In genomic region chr5:149387081-149387611, GRCh38 we compare ENCODE assay signal across 15 cellular contexts. TPM values are rescaled to one million over a fixed set of nuclear protein-coding genes. Genes with fewer than 3 reads are reported as not detected.
DNase-seq lines count a peak whose midpoint lies in the region; ATAC-seq and TF ChIP-seq lines count a peak whose summit lies in the region.
"Had no signal": no experiment of that assay in that cellular context is flagged by ENCODE, and none has a peak within 500 bp of the region (broad histone marks: within the 10 kb centered on the region; RNA-seq: fewer than 3 reads in every experiment).

No MANE protein-coding gene starts in this region.

- intact Hi-C loops in upper lobe of right lung (cut with DNase I) = no loop called here

- H3K4me2 ChIP-seq in osteoblast (ENCODE audit: insufficient read depth, low read length) = no peak overlapping the region
- H3K4me2 ChIP-seq: neural progenitor cell had no signal

- no peak for ATAC-seq in upper lobe of right lung

- H3K9me3 ChIP-seq in adipocyte (ENCODE audit: control insufficient read depth, low read length) (no peaks in the 10 kb centered on the region), osteoblast (ENCODE audit: low read depth, low read length) (no peaks in the 10 kb centered on the region), upper lobe of right lung (no peaks in the 10 kb centered on the region)
- H3K9me3 ChIP-seq: SJCRH30 had no signal

- H3K79me2 ChIP-seq in osteoblast (ENCODE audit: insufficient read depth, low read length) = no peaks in the 10 kb centered on the region

- peak overlapping the region; percentile 18 for H3K4me3 ChIP-seq in adipocyte (ENCODE audit: low read length)
- H3K4me3 ChIP-seq in fibroblast of pulmonary artery (replicated peaks; ENCODE audit: low read depth, low read length) = no peak overlapping the region
- H3K4me3 ChIP-seq in osteoblast (ENCODE audit: insufficient read depth, low read length) = no peak overlapping the region
- H3K4me3 ChIP-seq in upper lobe of right lung = no peak overlapping the region
- H3K4me3 ChIP-seq: neural progenitor cell, SJCRH30 had no signal

- DNase-seq in adipocyte (ENCODE audit: low read depth) (peak; percentile 50), fibroblast of pulmonary artery (ENCODE audit: low read depth) (peak; percentile 84), osteoblast (ENCODE audit: insufficient read length, low spot score, missing footprints) (peak; percentile 89), upper lobe of right lung (peak; percentile 11), NCI-H2107 (lab: John Stamatoyannopoulos, UW) (no peak), NCI-H2196 (lab: John Stamatoyannopoulos, UW; ENCODE audit: unreplicated experiment) (no peak), SW480 (ENCODE audit: low spot score) (no peak)
- DNase-seq: activated B cell treated with CpG ODN at 0.5 μM for 24 hours; activated T-cell treated with anti-CD3 and anti-CD28 coated beads for 4 hours; NCI-H1092; NCI-H526 treated with DMSO at 0.1 percent for 48 hours; SJCRH30; stimulated activated naive CD4-positive, alpha-beta T cell treated with Interleukin-2 at 50 U/mL for 16 hours had no signal

- H2AFZ ChIP-seq in osteoblast (ENCODE audit: low read length) = no peak overlapping the region
- H2AFZ ChIP-seq: neural progenitor cell had no signal

- H3K9ac ChIP-seq in adipocyte (ENCODE audit: low read length) = peak overlapping the region; percentile 83
- H3K9ac ChIP-seq: neural progenitor cell had no signal

- H4K20me1 ChIP-seq in osteoblast (ENCODE audit: insufficient read depth, low read length) = no peaks in the 10 kb centered on the region

- H3K27ac ChIP-seq in osteoblast (ENCODE audit: low read depth, low read length) (peak overlapping the region; percentile 86), upper lobe of right lung (peak overlapping the region; percentile 67)
- H3K27ac ChIP-seq: neural progenitor cell, SJCRH30 had no signal

- H3K27me3 ChIP-seq in adipocyte (replicated peaks; ENCODE audit: control insufficient read depth, insufficient read depth, low read length) (no peaks in the 10 kb centered on the region), osteoblast (ENCODE audit: insufficient read depth, low read length) (no peaks in the 10 kb centered on the region), upper lobe of right lung (no peaks in the 10 kb centered on the region)
- H3K27me3 ChIP-seq: neural progenitor cell, SJCRH30 had no signal

- H3K36me3 ChIP-seq in adipocyte (ENCODE audit: control insufficient read depth, insufficient read depth, low read length, severe bottlenecking) = no peaks in the 10 kb centered on the region
- no peaks in the 10 kb centered on the region for H3K36me3 ChIP-seq in osteoblast (ENCODE audit: insufficient read depth, low read length)
- H3K36me3 ChIP-seq in upper lobe of right lung = no peaks in the 10 kb centered on the region
- H3K36me3 ChIP-seq: neural progenitor cell, SJCRH30 had no signal

- no peak for TF ChIP-seq CTCF in fibroblast of pulmonary artery (IDR thresholded peaks at IDR 0.05; ENCODE audit: low read length, missing control alignments)
- no peak for TF ChIP-seq CTCF in osteoblast (IDR thresholded peaks at IDR 0.05; ENCODE audit: extremely low read depth, low read depth, low read length)
- no peak for TF ChIP-seq CTCF in upper lobe of right lung (IDR thresholded peaks at IDR 0.05)

- peaks cover 56% of the 10 kb centered on the region for H3K4me1 ChIP-seq in adipocyte (ENCODE audit: control insufficient read depth, insufficient read depth, low read length)
- H3K4me1 ChIP-seq in osteoblast (ENCODE audit: insufficient read depth, low read length) = peaks cover 27% of the 10 kb centered on the region
- H3K4me1 ChIP-seq in upper lobe of right lung = peaks cover 40% of the 10 kb centered on the region
- H3K4me1 ChIP-seq: neural progenitor cell had no signal

RNA-seq across cellular contexts. Expression of gene IL17B, which starts 8.1 kb away (rescaled TPM):
- total RNA-seq in osteoblast (0.29 TPM in 1 of 2 replicates, not detected in the other), upper lobe of right lung (not detected)
- total RNA-seq: activated B cell treated with CpG ODN at 0.5 μM for 24 hours, HT1080 had no signal

RNA-seq across cellular contexts. Expression of gene PCYOX1L, which starts 29.3 kb away (rescaled TPM):
- 4.3 and 4.7 TPM in 2 replicates for total RNA-seq in osteoblast
- 6.6 TPM for total RNA-seq in upper lobe of right lung

RNA-seq across cellular contexts. Expression of gene GRPEL2, which starts 41.8 kb away (rescaled TPM):
- total RNA-seq in osteoblast (34.7 and 34.8 TPM in 2 replicates), upper lobe of right lung (23.9 TPM)

Comparison
In these comparisons a context has a peak if more than half of its experiments do, and no peak if none do; other contexts are left out.
1. DNase-seq: peak in adipocyte (single experiment), fibroblast of pulmonary artery (single experiment), osteoblast (single experiment) and upper lobe of right lung (single experiment); none in NCI-H2107 (single experiment), NCI-H2196 (single experiment) and SW480 (single experiment).